ENCODE assay signal across 8 cellular contexts in the genomic region with DNA sequence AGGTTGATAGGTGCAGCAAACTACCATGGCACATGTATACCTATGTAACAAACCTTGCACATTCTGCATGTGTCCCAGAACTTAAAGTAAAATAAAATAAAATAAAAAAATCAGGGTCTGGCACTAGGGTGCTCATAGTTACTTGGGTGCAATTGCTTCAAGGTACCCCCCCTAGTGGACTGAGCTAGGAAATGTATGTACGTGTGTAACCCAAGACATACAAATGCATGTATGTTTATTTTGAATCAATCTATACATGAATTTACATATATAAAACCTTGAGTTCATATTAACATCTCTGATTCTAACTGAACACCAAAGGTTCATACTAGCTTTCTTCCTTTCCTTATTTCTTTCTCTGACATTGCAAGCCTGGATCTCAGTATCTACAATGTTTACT. TPM values are rescaled to one million over a fixed set of nuclear protein-coding genes. Genes with fewer than 3 reads are reported as not detected.
DNase-seq lines count a peak whose midpoint lies in the region; TF ChIP-seq lines count a peak whose summit lies in the region.

No MANE protein-coding gene starts in this region.

- no peak overlapping the region for H3K4me3 Mint-ChIP-seq in activated CD4-positive, alpha-beta T cell treated with anti-CD3 and anti-CD28 coated beads, Interleukin-2, amount 10 ng/mL, durations not matched to agents 7 days and 5 days
- no peak overlapping the region for H3K4me3 Mint-ChIP-seq in osteocyte (ENCODE audit: unreplicated experiment)

- peak; percentile 21 for DNase-seq in activated CD4-positive, alpha-beta T cell treated with anti-CD3 and anti-CD28 coated beads, Interleukin-2, amount 10 ng/mL, durations not matched to agents 7 days and 5 days
- DNase-seq in activated CD4-positive, alpha-beta T cell treated with anti-CD3 and anti-CD28 coated beads for 48 hours: no peak
- DNase-seq in MM.1S (no peak), dermis microvascular lymphatic vessel endothelial cell (ENCODE audit: low read depth in 2 of 2) (peak; percentile 4 to 30), osteocyte (ENCODE audit: extremely low spot score, unreplicated experiment) (no peak), HuH-7.5 (ENCODE audit: low spot score) (no peak), RWPE1 (ENCODE audit: low spot score) (no peak)
- DNase-seq in effector memory CD4-positive, alpha-beta T cell: no peak

- H3K36me3 ChIP-seq in MM.1S (replicated peaks; ENCODE audit: insufficient read depth, low read length): no peaks in the 10 kb centered on the region
- H3K36me3 ChIP-seq in effector memory CD4-positive, alpha-beta T cell (ENCODE audit: control insufficient read depth, insufficient read depth, low read length): no peaks in the 10 kb centered on the region

- H3K4me1 Mint-ChIP-seq in activated CD4-positive, alpha-beta T cell treated with anti-CD3 and anti-CD28 coated beads, Interleukin-2, amount 10 ng/mL, durations not matched to agents 7 days and 5 days: peaks cover 46% of the 10 kb centered on the region
- peaks cover 10% of the 10 kb centered on the region for H3K4me1 Mint-ChIP-seq in osteocyte (ENCODE audit: unreplicated experiment)

- TF ChIP-seq CTCF in MM.1S (IDR thresholded peaks at IDR 0.05; ENCODE audit: low read length) (peak; percentile 46), osteocyte (IDR thresholded peaks at IDR 0.05) (peak; percentile 35), RWPE1 (conservative IDR thresholded peaks at IDR 0.05; ENCODE audit: low read depth) (no peak)

- H3K9me3 Mint-ChIP-seq in activated CD4-positive, alpha-beta T cell treated with anti-CD3 and anti-CD28 coated beads, Interleukin-2, amount 10 ng/mL, durations not matched to agents 7 days and 5 days: no peaks in the 10 kb centered on the region
- H3K9me3 Mint-ChIP-seq in osteocyte (ENCODE audit: unreplicated experiment): peaks cover 5% of the 10 kb centered on the region

- peaks cover 43% of the 10 kb centered on the region for H3K36me3 Mint-ChIP-seq in activated CD4-positive, alpha-beta T cell treated with anti-CD3 and anti-CD28 coated beads, Interleukin-2, amount 10 ng/mL, durations not matched to agents 7 days and 5 days (ENCODE audit: low read depth)
- peaks cover 17% of the 10 kb centered on the region for H3K36me3 Mint-ChIP-seq in osteocyte (ENCODE audit: unreplicated experiment)

- H3K4me2 ChIP-seq in MM.1S (ENCODE audit: low read depth, low read length): peak overlapping the region; percentile 44

- peak overlapping the region; percentile 51 for H3K27ac Mint-ChIP-seq in activated CD4-positive, alpha-beta T cell treated with anti-CD3 and anti-CD28 coated beads, Interleukin-2, amount 10 ng/mL, durations not matched to agents 7 days and 5 days
- H3K27ac Mint-ChIP-seq in osteocyte (ENCODE audit: unreplicated experiment): no peak overlapping the region

- H3K27ac ChIP-seq in MM.1S (ENCODE audit: low read length): peak overlapping the region; percentile 50; the same call in 1 of the 2 replicates
- H3K27ac ChIP-seq in effector memory CD4-positive, alpha-beta T cell (ENCODE audit: insufficient read depth, low read length, poor library complexity, severe bottlenecking): no peak overlapping the region
- no peak overlapping the region for H3K27ac ChIP-seq in RWPE1

- no peaks in the 10 kb centered on the region for H3K27me3 ChIP-seq in MM.1S (replicated peaks; ENCODE audit: insufficient read depth, low read length)
- H3K27me3 ChIP-seq in effector memory CD4-positive, alpha-beta T cell (replicated peaks; ENCODE audit: control insufficient read depth, insufficient read depth, low read length, poor library complexity, severe bottlenecking): no peaks in the 10 kb centered on the region

- CTCF ChIA-PET in activated CD4-positive, alpha-beta T cell treated with anti-CD3 and anti-CD28 coated beads, Interleukin-2, amount 10 ng/mL, durations not matched to agents 7 days and 5 days (lab: Charles Lee): interaction anchor here (1.0 to 2.0 kb wide), 3 partner anchors 9 to 12 kb away, joined by 4 to 7 read pairs (median 5); no protein-coding TSS in a partner anchor
- CTCF ChIA-PET in RWPE1 (lab: Yijun Ruan, JAX): no interaction called here

- H2AFZ ChIP-seq in MM.1S (ENCODE audit: low read length): no peak overlapping the region

- H3K9ac ChIP-seq in MM.1S (ENCODE audit: low read length): no peak overlapping the region

- H3K9me2 ChIP-seq in MM.1S (replicated peaks; ENCODE audit: insufficient read depth, low read length): no peaks in the 10 kb centered on the region

- H3K79me2 ChIP-seq in MM.1S (ENCODE audit: low read length): peaks cover 51% of the 10 kb centered on the region

- H3K4me1 ChIP-seq in MM.1S (ENCODE audit: low read length): peaks cover 28% of the 10 kb centered on the region
- H3K4me1 ChIP-seq in effector memory CD4-positive, alpha-beta T cell (ENCODE audit: control insufficient read depth, insufficient read depth, low read length, poor library complexity, severe bottlenecking): no peaks in the 10 kb centered on the region

- H3K27me3 Mint-ChIP-seq in activated CD4-positive, alpha-beta T cell treated with anti-CD3 and anti-CD28 coated beads, Interleukin-2, amount 10 ng/mL, durations not matched to agents 7 days and 5 days: no peaks in the 10 kb centered on the region
- H3K27me3 Mint-ChIP-seq in osteocyte (ENCODE audit: unreplicated experiment): no peaks in the 10 kb centered on the region

- POLR2A ChIA-PET in activated CD4-positive, alpha-beta T cell treated with anti-CD3 and anti-CD28 coated beads, Interleukin-2, amount 10 ng/mL, durations not matched to agents 7 days and 5 days (lab: Charles Lee): no interaction called here
- POLR2A ChIA-PET in RWPE1 (lab: Yijun Ruan, JAX; ENCODE audit: low non-redundant PET): no interaction called here

- no peak overlapping the region for H3K4me3 ChIP-seq in MM.1S (ENCODE audit: low read length)
- no peak overlapping the region for H3K4me3 ChIP-seq in effector memory CD4-positive, alpha-beta T cell (ENCODE audit: insufficient read depth, low read depth, low read length, poor library complexity, severe bottlenecking)

- no peaks in the 10 kb centered on the region for H3K9me3 ChIP-seq in MM.1S (replicated peaks; ENCODE audit: insufficient read depth, low read length)
- H3K9me3 ChIP-seq in effector memory CD4-positive, alpha-beta T cell (ENCODE audit: control insufficient read depth, low read length): no peaks in the 10 kb centered on the region

- peaks cover 26% of the 10 kb centered on the region for H3F3A ChIP-seq in MM.1S (ENCODE audit: insufficient read depth, low read length)

- peaks cover 6% of the 10 kb centered on the region; the same call in 1 of the 2 replicates for H4K20me1 ChIP-seq in MM.1S (ENCODE audit: insufficient read depth, low read length)

RNA-seq across cellular contexts. Expression of a gene that starts 51.5 kb away (rescaled TPM):
- total RNA-seq in activated CD4-positive, alpha-beta T cell treated with anti-CD3 and anti-CD28 coated beads, Interleukin-2, amount 10 ng/mL, durations not matched to agents 7 days and 5 days: 10 to 100 TPM; 27.4 to 30.5 TPM
- 7.3 and 8.3 TPM in 2 replicates for total RNA-seq in dermis microvascular lymphatic vessel endothelial cell
- 14.6 and 15.0 TPM in 2 replicates for total RNA-seq in osteocyte

RNA-seq across cellular contexts. Expression of a gene that starts 52.0 kb away (rescaled TPM):
- total RNA-seq in activated CD4-positive, alpha-beta T cell treated with anti-CD3 and anti-CD28 coated beads, Interleukin-2, amount 10 ng/mL, durations not matched to agents 7 days and 5 days: 10 to 100 TPM; 71.0 to 80.9 TPM
- total RNA-seq in dermis microvascular lymphatic vessel endothelial cell (46.3 and 53.9 TPM in 2 replicates), osteocyte (40.3 and 41.6 TPM in 2 replicates)

Comparison
In these comparisons a context has a peak if more than half of its experiments do, and no peak if none do; other contexts are left out.
1. DNase-seq: peak in activated CD4-positive, alpha-beta T cell treated with anti-CD3 and anti-CD28 coated beads, Interleukin-2, amount 10 ng/mL, durations not matched to agents 7 days and 5 days (single experiment) and dermis microvascular lymphatic vessel endothelial cell (2 of 2); none in activated CD4-positive, alpha-beta T cell treated with anti-CD3 and anti-CD28 coated beads for 48 hours (single experiment), MM.1S (single experiment), osteocyte (single experiment), HuH-7.5 (single experiment), effector memory CD4-positive, alpha-beta T cell (0 of 3) and RWPE1 (single experiment).